24 cellular contexts compared by ENCODE assay signal in genomic region chr1:197272791-197273190, GRCh38. TPM values are rescaled to one million over a fixed set of nuclear protein-coding genes. Genes with fewer than 3 reads are reported as not detected.
"Had no signal": no experiment of that assay in that cellular context is flagged by ENCODE, and none has a peak within 500 bp of the region (broad histone marks: within the 10 kb centered on the region; RNA-seq: fewer than 3 reads in every experiment).

No MANE protein-coding gene starts in this region.

- H3K36me3 ChIP-seq: esophagus squamous epithelium, left lung, sigmoid colon, transverse colon had no signal

- H3K4me1 ChIP-seq: esophagus squamous epithelium, left lung, sigmoid colon, transverse colon had no signal

- H3K27me3 ChIP-seq: esophagus squamous epithelium, left lung, sigmoid colon, transverse colon had no signal

- FAIRE-seq: urothelium cell line had no signal

- H3K4me3 ChIP-seq: coronary artery, esophagus squamous epithelium, left lung, sigmoid colon, smooth muscle cell, transverse colon had no signal

- DNase-seq: activated CD4-positive, alpha-beta T cell treated with anti-CD3 and anti-CD28 coated beads for 1 hour; activated CD4-positive, alpha-beta T cell treated with anti-CD3 and anti-CD28 coated beads, Interleukin-2, amount 50 U/mL, for 1 hour; activated CD8-positive, alpha-beta T cell treated with anti-CD3 and anti-CD28 coated beads, Interleukin-2, amount 10 ng/mL, durations not matched to agents 7 days and 5 days; activated gamma-delta T cell; activated naive CD4-positive, alpha-beta T cell treated with anti-CD3 and anti-CD28 coated beads, Interleukin-2, amount 50 U/mL, for 16 hours; activated naive CD8-positive, alpha-beta T cell treated with anti-CD3 and anti-CD28 coated beads, Interleukin-2, amount 50 U/mL, for 24 hours; anterior cingulate cortex; cerebellar nuclear complex; esophagus squamous epithelium; left lung; naive thymus-derived CD8-positive, alpha-beta T cell; retina; sigmoid colon; stimulated activated CD4-positive, alpha-beta T cell treated with anti-CD3 and anti-CD28 coated beads, Interleukin-2, amount 100 ng/mL, for 48 hours; stimulated activated CD8-positive, alpha-beta memory T cell treated with anti-CD3 and anti-CD28 coated beads, Interleukin-4, amount 100 ng/mL, for 48 hours; stimulated activated naive B cell treated with anti-CD40 and anti-IgM and Interleukin-4, amounts not matched to agents 10 μg/mL and 1 μg/mL and 100 μg/mL, for 72 hours; transverse colon had no signal

- H3K27ac ChIP-seq: coronary artery, esophagus squamous epithelium, left lung, sigmoid colon, transverse colon had no signal

- H3K9me3 ChIP-seq: esophagus squamous epithelium, left lung, sigmoid colon, transverse colon had no signal

RNA-seq across cellular contexts. Expression of gene CRB1, which starts 4.7 kb away (rescaled TPM):
- total RNA-seq: activated T-helper 1 cell treated with anti-CD3 and anti-CD28 coated beads, Interleukin-12 subunit alpha, Interleukin-12 subunit beta, Interleukin-2, Interleukin-4 antibody, amounts not matched to agents 30 ng/mL and 10 ng/mL and 1 ng/mL, durations not matched to agents 14 hours and 24 hours and 36 hours; lung microvascular endothelial cell; osteoblast; T-helper 2 cell treated with Interferon-gamma antibody and Interleukin-4, amounts not matched to agents 100 ng/mL and 5 ng/mL, for 36 hours had no signal
